In genomic region chr7:118863961-118864360, GRCh38 we compare ENCODE assay signal across 24 cellular contexts.
A peak's percentile ranks its signal among the peaks of the same experiment; 100 is the strongest.
DNase-seq lines count a peak whose midpoint lies in the region; ATAC-seq and TF ChIP-seq lines count a peak whose summit lies in the region.
"Had no signal": no experiment of that assay in that cellular context is flagged by ENCODE, and none has a peak within 500 bp of the region (broad histone marks: within the 10 kb centered on the region; RNA-seq: fewer than 3 reads in every experiment).

No MANE protein-coding gene starts in this region.

- H3K27me3 Mint-ChIP-seq in nephron (ENCODE audit: low read depth) = no peaks in the 10 kb centered on the region
- H3K27me3 Mint-ChIP-seq: CD4-positive, CD25-positive, alpha-beta regulatory T cell; T-cell had no signal

- DNase-seq in DMS 273 treated with DMSO at 0.1 percent for 48 hours (lab: John Stamatoyannopoulos, UW) (peak; percentile 78), NCI-H446 (lab: John Stamatoyannopoulos, UW) (peak; percentile 18 to 69), SK-N-MC (ENCODE audit: low read depth, low spot score) (no peak), NCI-H2107 (lab: John Stamatoyannopoulos, UW) (no peak)
- DNase-seq: BE2C; CD4-positive, CD25-positive, alpha-beta regulatory T cell; DND-41; GM23248; MG63; NCI-H1048; NCI-H146; NCI-H2081; NCI-H510A treated with DMSO at 0.1 percent for 48 hours; SHP77 treated with DMSO at 0.1 percent for 48 hours; T-cell had no signal

- no peaks in the 10 kb centered on the region for H3K9me3 Mint-ChIP-seq in nephron

- H3K4me3 Mint-ChIP-seq in nephron = no peak overlapping the region
- H3K4me3 Mint-ChIP-seq: CD4-positive, CD25-positive, alpha-beta regulatory T cell; T-cell; T-helper 2 cell treated with Interferon-gamma antibody and Interleukin-4, amounts not matched to agents 5 μg/mL and 100 μg/mL, for 36 hours had no signal

- no peak overlapping the region for H3K4me3 ChIP-seq in SK-N-MC
- H3K4me3 ChIP-seq: GM23248, HAP-1, K562, MG63 had no signal

- peak overlapping the region; percentile 18 to 86 (median 63) for H3K27ac Mint-ChIP-seq in nephron
- H3K27ac Mint-ChIP-seq: CD4-positive, CD25-positive, alpha-beta regulatory T cell; T-cell; T-helper 2 cell treated with Interferon-gamma antibody and Interleukin-4, amounts not matched to agents 5 μg/mL and 100 μg/mL, for 36 hours had no signal

- H3K36me3 Mint-ChIP-seq in nephron (ENCODE audit: low read depth) = no peaks in the 10 kb centered on the region
- H3K36me3 Mint-ChIP-seq: CD4-positive, CD25-positive, alpha-beta regulatory T cell; T-cell had no signal

- ATAC-seq in HG02852 (IDR thresholded peaks at IDR 0.05; ENCODE audit: unreplicated experiment) = no peak
- ATAC-seq in esophagus mucosa = no peak
- ATAC-seq: HepG2, K562, T-cell had no signal

- peak overlapping the region; percentile 1; the same call in 1 of the 2 replicates for H3K27ac ChIP-seq in SK-N-MC
- H3K27ac ChIP-seq: GM23248, HL-60, RWPE1 had no signal

- TF ChIP-seq CTCF in nephron (IDR thresholded peaks at IDR 0.05; ENCODE audit: unreplicated experiment in 3 of 3) = no peak

- peaks cover 9% of the 10 kb centered on the region for H3K4me1 Mint-ChIP-seq in nephron
- H3K4me1 Mint-ChIP-seq: CD4-positive, CD25-positive, alpha-beta regulatory T cell; T-cell had no signal

- no peaks in the 10 kb centered on the region for H3K9me3 ChIP-seq in SK-N-MC (ENCODE audit: low read depth, low read length)
- H3K9me3 ChIP-seq: BE2C, HAP-1, MG63 had no signal

- H3K9ac ChIP-seq in SK-N-MC (ENCODE audit: insufficient read length) = no peak overlapping the region
- H3K9ac ChIP-seq: GM23248 had no signal

- H3K36me3 ChIP-seq in SK-N-MC (ENCODE audit: insufficient read depth, low read length) = no peaks in the 10 kb centered on the region
- H3K36me3 ChIP-seq: BE2C, HAP-1, MG63 had no signal

Comparison
In these comparisons a context has a peak if more than half of its experiments do, and no peak if none do; other contexts are left out.
1. DNase-seq: peak in DMS 273 treated with DMSO at 0.1 percent for 48 hours (single experiment) and NCI-H446 (2 of 2); none in SK-N-MC (single experiment) and NCI-H2107 (single experiment).